Comparison of ENCODE assay signal across 21 cellular contexts in the genomic region with DNA sequence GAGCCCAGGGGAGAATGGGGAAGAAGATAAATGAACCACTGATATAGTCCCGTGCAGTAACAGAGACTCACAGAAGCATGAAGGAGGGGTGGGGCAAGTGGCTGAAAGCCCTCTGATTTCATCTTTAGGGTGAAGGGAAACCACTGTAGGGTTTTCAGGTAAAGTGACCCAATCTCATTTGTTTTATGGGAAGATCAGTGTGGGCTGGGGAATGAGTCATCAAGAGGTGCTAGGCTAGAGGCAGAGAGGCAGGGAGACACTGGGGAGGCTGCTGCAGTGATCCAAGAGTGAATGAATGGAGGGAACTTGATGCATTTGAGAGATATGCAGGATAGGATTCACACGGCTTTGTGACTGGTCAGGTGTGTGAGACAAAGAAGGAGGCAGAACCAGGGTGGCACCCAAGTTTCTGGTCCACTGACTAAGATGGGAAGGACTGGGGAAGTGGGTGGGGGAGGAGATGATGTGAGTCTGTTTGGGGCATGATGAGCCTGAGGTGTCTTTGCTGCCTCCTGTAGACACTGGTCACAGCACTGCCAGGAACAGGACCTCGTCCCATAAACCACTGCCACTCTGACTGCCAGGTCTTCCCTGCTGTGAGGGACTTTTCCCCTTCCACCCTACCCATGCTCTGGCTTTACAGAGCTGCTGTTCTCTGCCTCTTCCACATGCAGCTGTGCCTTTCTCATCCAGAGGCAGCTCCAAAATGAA.
A peak's percentile ranks its signal among the peaks of the same experiment; 100 is the strongest.
DNase-seq lines count a peak whose midpoint lies in the region; ATAC-seq and TF ChIP-seq lines count a peak whose summit lies in the region.
"Had no signal": no experiment of that assay in that cellular context is flagged by ENCODE, and none has a peak within 500 bp of the region (broad histone marks: within the 10 kb centered on the region; RNA-seq: fewer than 3 reads in every experiment).

No MANE protein-coding gene starts in this region.

- peak; percentile 51 for ATAC-seq in GM19043 (IDR thresholded peaks at IDR 0.05; ENCODE audit: low read depth, unreplicated experiment)
- ATAC-seq in HG02885 (IDR thresholded peaks at IDR 0.05; ENCODE audit: poor library complexity, unreplicated experiment), result peak; percentile 61
- ATAC-seq: left lobe of liver, natural killer cell, right cardiac atrium had no signal

- TF ChIP-seq POLR2A in suprapubic skin (IDR thresholded peaks at IDR 0.05), result no peak

- H3K36me3 ChIP-seq in suprapubic skin (no peaks in the 10 kb centered on the region), colonic mucosa (no peaks in the 10 kb centered on the region)
- H3K36me3 ChIP-seq: BE2C, cardiac muscle cell had no signal

- intact Hi-C loops in colonic mucosa (cut with DNase I), result no loop called here

- no peak for TF ChIP-seq EP300 in suprapubic skin (IDR thresholded peaks at IDR 0.05)

- no peak overlapping the region for H3K27ac ChIP-seq in suprapubic skin
- H3K27ac ChIP-seq in colonic mucosa, result no peak overlapping the region
- H3K27ac ChIP-seq: cardiac muscle cell had no signal

- H3K9me3 ChIP-seq in suprapubic skin (no peaks in the 10 kb centered on the region), colonic mucosa (no peaks in the 10 kb centered on the region)
- H3K9me3 ChIP-seq: BE2C had no signal

- H3K9ac ChIP-seq in colonic mucosa (ENCODE audit: low read depth in 2 of 2, low read length in 2 of 2), result no peak overlapping the region

- no peak overlapping the region for H3K4me3 ChIP-seq in fibroblast of mammary gland (ENCODE audit: control insufficient read depth, low read depth, low read length)
- no peak overlapping the region for H3K4me3 ChIP-seq in suprapubic skin
- no peak overlapping the region for H3K4me3 ChIP-seq in colonic mucosa
- H3K4me3 ChIP-seq: cardiac muscle cell had no signal

- H3K4me1 ChIP-seq in suprapubic skin, result no peaks in the 10 kb centered on the region
- H3K4me1 ChIP-seq in colonic mucosa, result no peaks in the 10 kb centered on the region
- H3K4me1 ChIP-seq: BE2C had no signal

- 61% methylated on average over 3 of the region's 3 CpGs for WGBS in suprapubic skin

- no peaks in the 10 kb centered on the region for H3K27me3 ChIP-seq in suprapubic skin
- no peaks in the 10 kb centered on the region for H3K27me3 ChIP-seq in colonic mucosa
- H3K27me3 ChIP-seq: BE2C, cardiac muscle cell had no signal

- TF ChIP-seq CTCF in fibroblast of mammary gland (conservative IDR thresholded peaks at IDR 0.05; ENCODE audit: control insufficient read depth, insufficient read depth, low read depth, low read length) (no peak), suprapubic skin (IDR thresholded peaks at IDR 0.05) (no peak), colonic mucosa (IDR thresholded peaks at IDR 0.05) (no peak)

- DNase-seq in Daoy (ENCODE audit: low read depth) (peak; percentile 53), fibroblast of mammary gland (ENCODE audit: low read depth) (peak; percentile 15), Ammon's horn (ENCODE audit: low spot score) (no peak), suprapubic skin (ENCODE audit: low spot score in 2 of 2) (no peak), colonic mucosa (no peak)
- DNase-seq in effector CD8-positive, alpha-beta T cell (lab: John Stamatoyannopoulos, UW), result no peak
- DNase-seq: activated CD4-positive, alpha-beta memory T cell treated with anti-CD3 and anti-CD28 coated beads for 36 hours; activated naive CD4-positive, alpha-beta T cell; BE2C; head of caudate nucleus; KBM-7; natural killer cell; NCI-H1694 treated with DMSO at 0.1 percent for 48 hours; NCI-H82; right cardiac atrium; Right ventricle myocardium superior; T-helper 9 cell had no signal

Comparison
In these comparisons a context has a peak if more than half of its experiments do, and no peak if none do; other contexts are left out.
1. DNase-seq: peak in Daoy (single experiment) and fibroblast of mammary gland (single experiment); none in Ammon's horn (single experiment), suprapubic skin (0 of 2), effector CD8-positive, alpha-beta T cell (single experiment) and colonic mucosa (single experiment).